7 cellular contexts compared by ENCODE assay signal in genomic region chr3:170809021-170809974, GRCh38.
DNase-seq lines count a peak whose midpoint lies in the region; ATAC-seq, FAIRE-seq and TF ChIP-seq lines count a peak whose summit lies in the region.

No MANE protein-coding gene starts in this region.

- H3K36me3 ChIP-seq in mucosa of descending colon (ENCODE audit: low read depth), result no peaks in the 10 kb centered on the region
- H3K36me3 ChIP-seq in effector memory CD4-positive, alpha-beta T cell (ENCODE audit: control insufficient read depth, insufficient read depth, low read length), result no peaks in the 10 kb centered on the region

- H3K27me3 ChIP-seq in effector memory CD4-positive, alpha-beta T cell (replicated peaks; ENCODE audit: control insufficient read depth, insufficient read depth, low read length, poor library complexity, severe bottlenecking), result no peaks in the 10 kb centered on the region

- no peak overlapping the region for H3K27ac Mint-ChIP-seq in endothelial cell (ENCODE audit: unreplicated experiment)

- H3K4me1 Mint-ChIP-seq in endothelial cell (ENCODE audit: unreplicated experiment), result peaks cover 14% of the 10 kb centered on the region

- POLR2A ChIA-PET in GM10248 (lab: Yijun Ruan, JAX), result no interaction called here

- intact Hi-C loops in mucosa of descending colon (cut with DNase I, micrococcal nuclease), result no loop called here

- H3K27ac ChIP-seq in effector memory CD4-positive, alpha-beta T cell (ENCODE audit: insufficient read depth, low read length, poor library complexity, severe bottlenecking), result no peak overlapping the region

- H3K27me3 Mint-ChIP-seq in endothelial cell (ENCODE audit: unreplicated experiment), result peaks cover 6% of the 10 kb centered on the region

- DNase-seq in GM10248 (ENCODE audit: extremely low spot score) (peak; percentile 24), LoVo (ENCODE audit: low spot score) (peak; percentile 67), RCC 7860 (ENCODE audit: low spot score) (peak; percentile 81), endothelial cell (ENCODE audit: low spot score) (peak; percentile 44), mucosa of descending colon (peak in 1 of 3 donors; percentile 55)
- no peak for DNase-seq in effector memory CD4-positive, alpha-beta T cell

- peak; percentile 73 for ATAC-seq in mucosa of descending colon
- ATAC-seq in HG02610 (IDR thresholded peaks at IDR 0.05; ENCODE audit: unreplicated experiment), result no peak

- no peak overlapping the region for H3K4me3 ChIP-seq in mucosa of descending colon
- no peak overlapping the region for H3K4me3 ChIP-seq in effector memory CD4-positive, alpha-beta T cell (ENCODE audit: insufficient read depth, low read depth, low read length, poor library complexity, severe bottlenecking)

- no peak overlapping the region for H3K4me3 Mint-ChIP-seq in endothelial cell (ENCODE audit: unreplicated experiment)

- TF ChIP-seq CTCF in GM10248 (IDR thresholded peaks at IDR 0.05; ENCODE audit: control extremely low read depth, extremely low read depth, low read depth, missing control alignments) (peak; percentile 59), endothelial cell (IDR thresholded peaks at IDR 0.05; ENCODE audit: unreplicated experiment) (no peak), mucosa of descending colon (IDR thresholded peaks at IDR 0.05) (peak; percentile 19)

- peak; percentile 38 for FAIRE-seq in RCC 7860 (lab: Jason Lieb, UNC)

- no peaks in the 10 kb centered on the region for H3K9me3 Mint-ChIP-seq in endothelial cell (ENCODE audit: unreplicated experiment)

- peaks cover 5% of the 10 kb centered on the region for H3K4me1 ChIP-seq in mucosa of descending colon (ENCODE audit: low read depth)
- no peaks in the 10 kb centered on the region for H3K4me1 ChIP-seq in effector memory CD4-positive, alpha-beta T cell (ENCODE audit: control insufficient read depth, insufficient read depth, low read length, poor library complexity, severe bottlenecking)

- CTCF ChIA-PET in GM10248 (lab: Yijun Ruan, JAX), result interaction anchor here (0.7 to 7.6 kb wide), 17 partner anchors 7 to 947 kb away, joined by 3 to 224 read pairs (median 4); partner anchors contain the start of gene CLDN11

- H3K36me3 Mint-ChIP-seq in endothelial cell (ENCODE audit: low read depth, unreplicated experiment), result no peaks in the 10 kb centered on the region

- H3K9me3 ChIP-seq in mucosa of descending colon, result no peaks in the 10 kb centered on the region
- no peaks in the 10 kb centered on the region for H3K9me3 ChIP-seq in effector memory CD4-positive, alpha-beta T cell (ENCODE audit: control insufficient read depth, low read length)

Comparison
In these comparisons a context has a peak if more than half of its experiments do, and no peak if none do; other contexts are left out.
1. DNase-seq: peak in GM10248 (single experiment), LoVo (single experiment), RCC 7860 (single experiment) and endothelial cell (single experiment); none in effector memory CD4-positive, alpha-beta T cell (0 of 3).